Comparison of ENCODE assay signal across 8 cellular contexts in genomic region chr13:110748271-110748670, GRCh38.
"Had no signal": no experiment of that assay in that cellular context is flagged by ENCODE, and none has a peak within 500 bp of the region (broad histone marks: within the 10 kb centered on the region; RNA-seq: fewer than 3 reads in every experiment).

No MANE protein-coding gene starts in this region.

- H3K27ac ChIP-seq: HL-60, KMS-11 had no signal

- H3K9ac ChIP-seq: KMS-11 had no signal

- H3K27me3 Mint-ChIP-seq: IgD-negative memory B cell had no signal

- ATAC-seq: HepG2 had no signal

- H3K4me3 Mint-ChIP-seq: IgD-negative memory B cell had no signal

- H3K4me1 Mint-ChIP-seq: IgD-negative memory B cell had no signal

- DNase-seq: IMR-90, KBM-7, KG1 had no signal

- H3K4me2 ChIP-seq: KMS-11 had no signal

- H3K27ac Mint-ChIP-seq: IgD-negative memory B cell had no signal

- FAIRE-seq: HepG2, HTR-8/SVneo had no signal
